ENCODE assay signal across 13 cellular contexts in genomic region chr12:49843871-49844437, GRCh38. TPM values are rescaled to one million over a fixed set of nuclear protein-coding genes. Genes with fewer than 3 reads are reported as not detected.
DNase-seq lines count a peak whose midpoint lies in the region; ATAC-seq and TF ChIP-seq lines count a peak whose summit lies in the region.
"Had no signal": no experiment of that assay in that cellular context is flagged by ENCODE, and none has a peak within 500 bp of the region (broad histone marks: within the 10 kb centered on the region; RNA-seq: fewer than 3 reads in every experiment).

No MANE protein-coding gene starts in this region.

- peak overlapping the region; percentile 83 for H3K27ac ChIP-seq in RWPE2 (ENCODE audit: poor library complexity, severe bottlenecking)
- peak overlapping the region; percentile 95 for H3K27ac ChIP-seq in epithelial cell of prostate

- peaks cover 6% of the 10 kb centered on the region for H3K4me1 ChIP-seq in RWPE2 (ENCODE audit: insufficient read depth, poor library complexity, severe bottlenecking)

- intact Hi-C loops in activated naive CD4-positive, alpha-beta T cell treated with anti-CD3 and anti-CD28 coated beads for 36 hours (cut with micrococcal nuclease): loop anchor here (1.0 to 2.0 kb wide), 5 partner anchors 16 to 221 kb away; partner anchors contain the start of genes NCKAP5L, PRPF40B and RACGAP1

- H3K4me1 Mint-ChIP-seq in activated naive CD4-positive, alpha-beta T cell treated with anti-CD3 and anti-CD28 coated beads for 36 hours (ENCODE audit: low read depth): peaks cover 32% of the 10 kb centered on the region
- peaks cover 15% of the 10 kb centered on the region for H3K4me1 Mint-ChIP-seq in type B pancreatic cell (ENCODE audit: unreplicated experiment)

- CTCF ChIA-PET in activated naive CD4-positive, alpha-beta T cell treated with anti-CD3 and anti-CD28 coated beads for 36 hours (lab: Charles Lee): interaction anchor here (1.1 kb wide), 1 partner anchor 67 kb away, joined by 3 read pairs; no protein-coding TSS in a partner anchor

- no peaks in the 10 kb centered on the region for H3K27me3 Mint-ChIP-seq in activated naive CD4-positive, alpha-beta T cell treated with anti-CD3 and anti-CD28 coated beads for 36 hours (ENCODE audit: low read depth)
- peaks cover 20% of the 10 kb centered on the region for H3K27me3 Mint-ChIP-seq in type B pancreatic cell

- DNase-seq in activated naive CD4-positive, alpha-beta T cell treated with anti-CD3 and anti-CD28 coated beads for 36 hours: no peak
- DNase-seq in activated naive CD4-positive, alpha-beta T cell treated with anti-CD3 and anti-CD28 coated beads, Interleukin-2, amount 50 U/mL, for 16 hours: no peak
- no peak for DNase-seq in RWPE2 (ENCODE audit: low spot score)
- DNase-seq in epithelial cell of prostate (ENCODE audit: low read depth, low spot score): no peak
- no peak for DNase-seq in type B pancreatic cell (ENCODE audit: extremely low spot score, unreplicated experiment)
- no peak for DNase-seq in NK-92 treated with Interleukin-12 subunit alpha and Interleukin-12 subunit beta, amount 100 ng/mL, for 24 hours (lab: John Stamatoyannopoulos, UW)
- no peak for DNase-seq in hypothalamus (lab: John Stamatoyannopoulos, UW)
- DNase-seq in A172 (ENCODE audit: low spot score): no peak
- DNase-seq: mesendoderm, NCI-H1105 treated with DMSO at 0.1 percent for 48 hours, NCI-H526, right lobe of liver had no signal

- no peak for ATAC-seq in RWPE2 (ENCODE audit: low read depth)

- no peak for TF ChIP-seq CTCF in RWPE2 (IDR thresholded peaks at IDR 0.05; ENCODE audit: poor library complexity, severe bottlenecking)
- no peak for TF ChIP-seq CTCF in type B pancreatic cell (conservative IDR thresholded peaks at IDR 0.05)

- H3K4me3 ChIP-seq in RWPE2 (ENCODE audit: severe bottlenecking): no peak overlapping the region

- no peaks in the 10 kb centered on the region for H3K27me3 ChIP-seq in RWPE2 (ENCODE audit: insufficient read depth, poor library complexity, severe bottlenecking)
- H3K27me3 ChIP-seq: right lobe of liver had no signal

- H3K9me3 Mint-ChIP-seq in activated naive CD4-positive, alpha-beta T cell treated with anti-CD3 and anti-CD28 coated beads for 36 hours: no peaks in the 10 kb centered on the region
- no peaks in the 10 kb centered on the region for H3K9me3 Mint-ChIP-seq in type B pancreatic cell

- H3K9me3 ChIP-seq in RWPE2 (ENCODE audit: severe bottlenecking): no peaks in the 10 kb centered on the region
- H3K9me3 ChIP-seq: right lobe of liver had no signal

- no peaks in the 10 kb centered on the region for H3K36me3 ChIP-seq in RWPE2 (ENCODE audit: low read depth)
- H3K36me3 ChIP-seq: right lobe of liver had no signal

- peak overlapping the region; percentile 32 for H3K4me3 Mint-ChIP-seq in activated naive CD4-positive, alpha-beta T cell treated with anti-CD3 and anti-CD28 coated beads for 36 hours
- no peak overlapping the region for H3K4me3 Mint-ChIP-seq in type B pancreatic cell

- H3K36me3 Mint-ChIP-seq in activated naive CD4-positive, alpha-beta T cell treated with anti-CD3 and anti-CD28 coated beads for 36 hours (ENCODE audit: low read depth): no peaks in the 10 kb centered on the region
- H3K36me3 Mint-ChIP-seq in type B pancreatic cell: no peaks in the 10 kb centered on the region

- H3K27ac Mint-ChIP-seq in activated naive CD4-positive, alpha-beta T cell treated with anti-CD3 and anti-CD28 coated beads for 36 hours: peak overlapping the region; percentile 93
- H3K27ac Mint-ChIP-seq in type B pancreatic cell: peak overlapping the region; percentile 88

RNA-seq across cellular contexts. Expression of gene BCDIN3D, which starts 1.0 kb away (rescaled TPM):
- 1 to 10 TPM; 2.4 to 4.1 TPM for total RNA-seq in activated naive CD4-positive, alpha-beta T cell treated with anti-CD3 and anti-CD28 coated beads for 36 hours
- total RNA-seq in type B pancreatic cell (ENCODE audit: low replicate concordance): 8.1 and 8.5 TPM in 2 replicates
- 1.5 and 2.1 TPM in 2 replicates for total RNA-seq in A172 (2014; rRNA removed; shearing (Covaris generic))

RNA-seq across cellular contexts. Expression of gene NCKAP5L, which starts 15.7 kb away (rescaled TPM):
- 1 to 10 TPM; 2.8 TPM for total RNA-seq in activated naive CD4-positive, alpha-beta T cell treated with anti-CD3 and anti-CD28 coated beads for 36 hours
- 9.7 and 28.8 TPM in 2 replicates for total RNA-seq in type B pancreatic cell (ENCODE audit: low replicate concordance)
- total RNA-seq in A172 (2014; rRNA removed; shearing (Covaris generic)): 12.1 and 12.6 TPM in 2 replicates

RNA-seq across cellular contexts. Expression of gene FAIM2, which starts 59.7 kb away (rescaled TPM):
- under 1 TPM; 0.17 to 0.42 TPM for total RNA-seq in activated naive CD4-positive, alpha-beta T cell treated with anti-CD3 and anti-CD28 coated beads for 36 hours
- 0.14 and 1.7 TPM in 2 replicates for total RNA-seq in type B pancreatic cell (ENCODE audit: low replicate concordance)
- not detected in 2 replicates for total RNA-seq in A172 (2014; rRNA removed; shearing (Covaris generic))
- total RNA-seq: endothelial cell of umbilical vein had no signal
